Comparison of ENCODE assay signal across 1 cellular context in genomic region chr21:45471229-45472052, GRCh38.
TF ChIP-seq lines count a peak whose summit lies in the region.

No MANE protein-coding gene starts in this region.

TF ChIP-seq in HepG2, 621 proteins besides CTCF, POLR2A, EP300 and RAD21 (continued from another document and continues in another):
- TF ChIP-seq CBX2 (IDR thresholded peaks at IDR 0.05; ENCODE audit: low read depth, low read length) (no peak), CBX2 (CRISPR knock-in tag; IDR thresholded peaks at IDR 0.05; ENCODE audit: low read depth) (no peak), ZNF414 (CRISPR knock-in tag; IDR thresholded peaks at IDR 0.05) (no peak), ZFP36L1 (CRISPR knock-in tag; IDR thresholded peaks at IDR 0.05) (peak; percentile 79), KLF6 (CRISPR knock-in tag; IDR thresholded peaks at IDR 0.05) (peak; percentile 96), ZNF510 (CRISPR knock-in tag; IDR thresholded peaks at IDR 0.05; ENCODE audit: low read depth) (peak; percentile 28; the same call in 1 of the 2 replicates), ZMYM4 (CRISPR knock-in tag; IDR thresholded peaks at IDR 0.05) (peak; percentile 62), HDAC1 (CRISPR knock-in tag; IDR thresholded peaks at IDR 0.05) (no peak; the same call in 1 of the 2 replicates), GATA4 (IDR thresholded peaks at IDR 0.05; ENCODE audit: borderline replicate concordance, low read depth) (0 out of 2 replicates have a peak, but pooled peaks have one; percentile 43), ETV5 (CRISPR knock-in tag; IDR thresholded peaks at IDR 0.05; ENCODE audit: borderline replicate concordance) (peak; percentile 82), SRSF9 (IDR thresholded peaks at IDR 0.05; ENCODE audit: borderline replicate concordance, insufficient read depth, low read depth, low read length, poor library complexity, severe bottlenecking) (no peak), ZNF557 (CRISPR knock-in tag; IDR thresholded peaks at IDR 0.05) (no peak; the same call in 1 of the 2 replicates), CCAR2 (optimal IDR thresholded peaks at IDR 0.05; ENCODE audit: low read depth, low read length) (no peak), KDM3A (CRISPR knock-in tag; IDR thresholded peaks at IDR 0.05; ENCODE audit: low read depth) (no peak), ZNF652 (CRISPR knock-in tag; IDR thresholded peaks at IDR 0.05; ENCODE audit: borderline replicate concordance, low read depth) (peak; percentile 81), FOXP1 (IDR thresholded peaks at IDR 0.05) (no peak), FOXP1 (CRISPR knock-in tag; IDR thresholded peaks at IDR 0.05) (peak; percentile 86), THAP11 (CRISPR knock-in tag; IDR thresholded peaks at IDR 0.05) (peak; percentile 70), ZNF44 (CRISPR knock-in tag; IDR thresholded peaks at IDR 0.05) (no peak), ZBTB7B (CRISPR knock-in tag; IDR thresholded peaks at IDR 0.05) (peak; percentile 97), MED8 (CRISPR knock-in tag; IDR thresholded peaks at IDR 0.05; ENCODE audit: insufficient replicate concordance) (peak; percentile 88), ZNF343 (CRISPR knock-in tag; IDR thresholded peaks at IDR 0.05) (peak; percentile 83), ZNF75D (CRISPR knock-in tag; IDR thresholded peaks at IDR 0.05; ENCODE audit: borderline replicate concordance) (no peak), ZNF576 (CRISPR knock-in tag; IDR thresholded peaks at IDR 0.05) (0 out of 2 replicates have a peak, but pooled peaks have one; percentile 13), ZNF558 (CRISPR knock-in tag; IDR thresholded peaks at IDR 0.05; ENCODE audit: borderline replicate concordance) (no peak; the same call in 1 of the 2 replicates), MLX (CRISPR knock-in tag; IDR thresholded peaks at IDR 0.05) (peak; percentile 87), GZF1 (CRISPR knock-in tag; IDR thresholded peaks at IDR 0.05) (0 out of 2 replicates have a peak, but pooled peaks have one; percentile 53), ZNF646 (CRISPR knock-in tag; IDR thresholded peaks at IDR 0.05) (no peak; the same call in 1 of the 2 replicates), NR3C1 (CRISPR knock-in tag; IDR thresholded peaks at IDR 0.05) (no peak), ZNF549 (CRISPR knock-in tag; IDR thresholded peaks at IDR 0.05) (0 out of 2 replicates have a peak, but pooled peaks have one; percentile 56), MBNL3 (CRISPR knock-in tag; conservative IDR thresholded peaks at IDR 0.05) (no peak), PCBP1 (IDR thresholded peaks at IDR 0.05; ENCODE audit: borderline replicate concordance, low read depth, low read length) (no peak), STAG1 (CRISPR knock-in tag; IDR thresholded peaks at IDR 0.05) (no peak), SOX13 (IDR thresholded peaks at IDR 0.05) (peak; percentile 65), SOX13 (CRISPR knock-in tag; conservative IDR thresholded peaks at IDR 0.05 in 1 of 2, IDR thresholded peaks at IDR 0.05 in 1 of 2) (peak in 1 of 2 experiments; percentile 84; a peak in 2 of 4 replicates), MLLT10 (CRISPR knock-in tag; IDR thresholded peaks at IDR 0.05) (no peak), ZNF687 (CRISPR knock-in tag; IDR thresholded peaks at IDR 0.05) (peak; percentile 55), ZNF639 (CRISPR knock-in tag; conservative IDR thresholded peaks at IDR 0.05) (peak; percentile 56), SCMH1 (CRISPR knock-in tag; IDR thresholded peaks at IDR 0.05; ENCODE audit: borderline replicate concordance) (no peak), MZF1 (CRISPR knock-in tag; IDR thresholded peaks at IDR 0.05; ENCODE audit: borderline replicate concordance) (no peak)
- TF ChIP-seq, protein P1, sequence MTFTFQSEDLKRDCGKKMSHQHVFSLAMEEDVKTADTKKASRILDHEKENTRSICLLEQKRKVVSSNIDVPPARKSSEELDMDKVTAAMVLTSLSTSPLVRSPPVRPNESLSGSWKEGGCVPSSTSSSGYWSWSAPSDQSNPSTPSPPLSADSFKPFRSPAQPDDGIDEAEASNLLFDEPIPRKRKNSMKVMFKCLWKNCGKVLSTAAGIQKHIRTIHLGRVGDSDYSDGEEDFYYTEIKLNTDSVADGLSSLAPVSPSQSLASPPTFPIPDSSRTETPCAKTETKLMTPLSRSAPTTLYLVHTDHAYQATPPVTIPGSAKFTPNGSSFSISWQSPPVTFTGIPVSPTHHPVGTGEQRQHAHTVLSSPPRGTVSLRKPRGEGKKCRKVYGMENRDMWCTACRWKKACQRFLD (CRISPR knock-in tag; IDR thresholded peaks at IDR 0.05; ENCODE audit: borderline replicate concordance): no peak
- TF ChIP-seq, protein P2, sequence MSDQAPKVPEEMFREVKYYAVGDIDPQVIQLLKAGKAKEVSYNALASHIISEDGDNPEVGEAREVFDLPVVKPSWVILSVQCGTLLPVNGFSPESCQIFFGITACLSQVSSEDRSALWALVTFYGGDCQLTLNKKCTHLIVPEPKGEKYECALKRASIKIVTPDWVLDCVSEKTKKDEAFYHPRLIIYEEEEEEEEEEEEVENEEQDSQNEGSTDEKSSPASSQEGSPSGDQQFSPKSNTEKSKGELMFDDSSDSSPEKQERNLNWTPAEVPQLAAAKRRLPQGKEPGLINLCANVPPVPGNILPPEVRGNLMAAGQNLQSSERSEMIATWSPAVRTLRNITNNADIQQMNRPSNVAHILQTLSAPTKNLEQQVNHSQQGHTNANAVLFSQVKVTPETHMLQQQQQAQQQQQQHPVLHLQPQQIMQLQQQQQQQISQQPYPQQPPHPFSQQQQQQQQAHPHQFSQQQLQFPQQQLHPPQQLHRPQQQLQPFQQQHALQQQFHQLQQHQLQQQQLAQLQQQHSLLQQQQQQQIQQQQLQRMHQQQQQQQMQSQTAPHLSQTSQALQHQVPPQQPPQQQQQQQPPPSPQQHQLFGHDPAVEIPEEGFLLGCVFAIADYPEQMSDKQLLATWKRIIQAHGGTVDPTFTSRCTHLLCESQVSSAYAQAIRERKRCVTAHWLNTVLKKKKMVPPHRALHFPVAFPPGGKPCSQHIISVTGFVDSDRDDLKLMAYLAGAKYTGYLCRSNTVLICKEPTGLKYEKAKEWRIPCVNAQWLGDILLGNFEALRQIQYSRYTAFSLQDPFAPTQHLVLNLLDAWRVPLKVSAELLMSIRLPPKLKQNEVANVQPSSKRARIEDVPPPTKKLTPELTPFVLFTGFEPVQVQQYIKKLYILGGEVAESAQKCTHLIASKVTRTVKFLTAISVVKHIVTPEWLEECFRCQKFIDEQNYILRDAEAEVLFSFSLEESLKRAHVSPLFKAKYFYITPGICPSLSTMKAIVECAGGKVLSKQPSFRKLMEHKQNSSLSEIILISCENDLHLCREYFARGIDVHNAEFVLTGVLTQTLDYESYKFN (CRISPR knock-in tag; conservative IDR thresholded peaks at IDR 0.05): peak; percentile 96
- TF ChIP-seq, protein P3, sequence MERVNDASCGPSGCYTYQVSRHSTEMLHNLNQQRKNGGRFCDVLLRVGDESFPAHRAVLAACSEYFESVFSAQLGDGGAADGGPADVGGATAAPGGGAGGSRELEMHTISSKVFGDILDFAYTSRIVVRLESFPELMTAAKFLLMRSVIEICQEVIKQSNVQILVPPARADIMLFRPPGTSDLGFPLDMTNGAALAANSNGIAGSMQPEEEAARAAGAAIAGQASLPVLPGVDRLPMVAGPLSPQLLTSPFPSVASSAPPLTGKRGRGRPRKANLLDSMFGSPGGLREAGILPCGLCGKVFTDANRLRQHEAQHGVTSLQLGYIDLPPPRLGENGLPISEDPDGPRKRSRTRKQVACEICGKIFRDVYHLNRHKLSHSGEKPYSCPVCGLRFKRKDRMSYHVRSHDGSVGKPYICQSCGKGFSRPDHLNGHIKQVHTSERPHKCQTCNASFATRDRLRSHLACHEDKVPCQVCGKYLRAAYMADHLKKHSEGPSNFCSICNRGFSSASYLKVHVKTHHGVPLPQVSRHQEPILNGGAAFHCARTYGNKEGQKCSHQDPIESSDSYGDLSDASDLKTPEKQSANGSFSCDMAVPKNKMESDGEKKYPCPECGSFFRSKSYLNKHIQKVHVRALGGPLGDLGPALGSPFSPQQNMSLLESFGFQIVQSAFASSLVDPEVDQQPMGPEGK (CRISPR knock-in tag; IDR thresholded peaks at IDR 0.05): peak; percentile 99
